Comparison of ENCODE assay signal across 16 cellular contexts in the genomic region with DNA sequence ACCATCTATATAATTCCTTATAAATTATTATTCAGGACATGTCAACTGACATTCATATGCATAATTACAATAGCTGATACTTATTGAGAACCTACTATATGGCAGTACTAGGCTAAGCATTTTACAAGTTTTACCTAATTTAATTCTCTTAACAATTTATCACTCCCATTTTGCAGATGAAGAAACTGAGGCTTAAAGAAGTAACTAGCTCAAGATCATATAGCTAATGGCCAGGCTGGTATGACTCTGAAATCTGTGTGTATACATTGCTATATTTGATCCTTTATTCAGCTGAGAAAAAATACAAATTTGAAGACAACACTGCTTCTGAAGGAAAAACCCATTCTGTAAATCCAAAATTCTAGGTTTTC.
DNase-seq lines count a peak whose midpoint lies in the region; ATAC-seq, FAIRE-seq and TF ChIP-seq lines count a peak whose summit lies in the region.
"Had no signal": no experiment of that assay in that cellular context is flagged by ENCODE, and none has a peak within 500 bp of the region (broad histone marks: within the 10 kb centered on the region; RNA-seq: fewer than 3 reads in every experiment).

No MANE protein-coding gene starts in this region.

- H4K91ac ChIP-seq in H1 (replicated peaks; ENCODE audit: insufficient read length, low read length): no peak overlapping the region

- no peak overlapping the region for H3K4me3 Mint-ChIP-seq in endothelial cell (ENCODE audit: unreplicated experiment)
- H3K4me3 Mint-ChIP-seq: B cell; CD4-positive, alpha-beta T cell; CD8-positive, alpha-beta T cell had no signal

- H3K23ac ChIP-seq in H1 (ENCODE audit: insufficient read length): no peak overlapping the region

- no peaks in the 10 kb centered on the region for H3K36me3 Mint-ChIP-seq in endothelial cell (ENCODE audit: low read depth, unreplicated experiment)
- H3K36me3 Mint-ChIP-seq: CD8-positive, alpha-beta T cell had no signal

- H3K9me2 ChIP-seq in PC-9 (ENCODE audit: insufficient read depth): no peaks in the 10 kb centered on the region

- ATAC-seq in pancreas: no peak

- H3K9me3 ChIP-seq in H1 (ENCODE audit: insufficient read depth in 2 of 2, low read depth in 1 of 2, low read length in 1 of 2) (no peaks in the 10 kb centered on the region), pancreas (no peaks in the 10 kb centered on the region), PC-9 (ENCODE audit: insufficient read depth, low read depth) (no peaks in the 10 kb centered on the region)
- H3K9me3 ChIP-seq: A549; BLaER1 treated with 17β-estradiol and CSF1 and Interleukin-3, amounts not matched to agents 10 nM and 100 nM; Caco-2 had no signal

- H3K4me1 ChIP-seq in H1 (replicated peaks in 1 of 4; ENCODE audit: control insufficient read depth in 3 of 4, insufficient read depth in 4 of 4, low read length in 3 of 4) (peaks cover 0 to 3% (median 0%) of the 10 kb centered on the region in 4 experiments; a peak in 1 of 7 replicates), pancreas (peaks cover 0 to 7% (median 0%) of the 10 kb centered on the region in 3 donors), PC-9 (replicated peaks; ENCODE audit: insufficient read depth) (peaks cover 25% of the 10 kb centered on the region)

- POLR2A ChIA-PET in H1 (lab: Charles Lee; ENCODE audit: partially characterized antibody) (no interaction called here), PC-9 (lab: Charles Lee; ENCODE audit: unreplicated experiment) (interaction anchor here (0.6 kb wide), 1 partner anchor 11 kb away, joined by 4 read pairs; no protein-coding TSS in a partner anchor)

- intact Hi-C loops in pancreas (cut with DNase I): loop anchor here in 2 of 3 donors (5.0 to 10.0 kb wide), 4 partner anchors 119 to 552 kb away; no protein-coding TSS in a partner anchor
- intact Hi-C loops in PC-9 (cut with micrococcal nuclease; ENCODE audit: unreplicated experiment): loop anchor here (1.0 to 10.0 kb wide), 4 partner anchors 67 to 1011 kb away; a partner anchor contains a TSS

- no peak overlapping the region for H3K9ac ChIP-seq in H1 (replicated peaks in 1 of 4; ENCODE audit: extremely low read depth in 1 of 4, low read depth in 3 of 4, low read length in 3 of 4)
- H3K9ac ChIP-seq: BLaER1 treated with 17β-estradiol and CSF1 and Interleukin-3, amounts not matched to agents 10 nM and 100 nM had no signal

- no peak overlapping the region for H3K27ac Mint-ChIP-seq in endothelial cell (ENCODE audit: unreplicated experiment)
- H3K27ac Mint-ChIP-seq: CD4-positive, alpha-beta T cell; CD8-positive, alpha-beta T cell had no signal

- peak overlapping the region; percentile 90 for H3K27ac ChIP-seq in 22Rv1
- peak overlapping the region; percentile 93 for H3K27ac ChIP-seq in VCaP
- H3K27ac ChIP-seq in H1 (ENCODE audit: low read depth, low read length): no peak overlapping the region
- no peak overlapping the region for H3K27ac ChIP-seq in pancreas
- H3K27ac ChIP-seq in PC-9: no peak overlapping the region
- H3K27ac ChIP-seq: A549; BLaER1 treated with 17β-estradiol and CSF1 and Interleukin-3, amounts not matched to agents 10 nM and 100 nM; C4-2B had no signal

- no peak overlapping the region for H3K4me2 ChIP-seq in H1 (ENCODE audit: insufficient read depth in 1 of 2, low read depth in 2 of 2, low read length in 2 of 2)
- H3K4me2 ChIP-seq in PC-9: no peak overlapping the region
- H3K4me2 ChIP-seq: A549 had no signal

- no peak overlapping the region for H2BK5ac ChIP-seq in H1 (ENCODE audit: low read depth, low read length)

- no peaks in the 10 kb centered on the region for H3K79me1 ChIP-seq in H1 (ENCODE audit: low read depth, low read length)

- no TSS peak for BruUV-seq in PC-9 (replicated peaks; lab: Mats Ljungman, UMichigan)

- H4K8ac ChIP-seq in H1 (ENCODE audit: extremely low read depth, insufficient read depth, low read length): no peak overlapping the region

- H2AFZ ChIP-seq in H1 (ENCODE audit: low read length) (no peak overlapping the region), PC-9 (no peak overlapping the region)

- H3K4ac ChIP-seq in H1 (replicated peaks; ENCODE audit: insufficient read length, low read depth, low read length): no peak overlapping the region

- H3K27me3 Mint-ChIP-seq in endothelial cell (ENCODE audit: unreplicated experiment): no peaks in the 10 kb centered on the region

- TF ChIP-seq CTCF in 22Rv1 (IDR thresholded peaks at IDR 0.05): no peak
- 0 out of 2 replicates have a peak, but pooled peaks have one; percentile 2 for TF ChIP-seq CTCF in AG10803 (conservative IDR thresholded peaks at IDR 0.05; ENCODE audit: low read length)
- TF ChIP-seq CTCF in VCaP (conservative IDR thresholded peaks at IDR 0.05): no peak
- TF ChIP-seq CTCF in H1 (IDR thresholded peaks at IDR 0.05; ENCODE audit: control extremely low read depth in 1 of 3, insufficient read depth in 1 of 3, low read depth in 1 of 3, low read length in 3 of 3): no peak
- no peak for TF ChIP-seq CTCF in pancreas (IDR thresholded peaks at IDR 0.05)
- no peak for TF ChIP-seq CTCF in endothelial cell (IDR thresholded peaks at IDR 0.05; ENCODE audit: unreplicated experiment)
- TF ChIP-seq CTCF in PC-9 (conservative IDR thresholded peaks at IDR 0.05): no peak

- no peak overlapping the region for H3K14ac ChIP-seq in H1 (ENCODE audit: insufficient read length)

- CTCF ChIA-PET in H1 (lab: Charles Lee; ENCODE audit: partially characterized antibody) (interaction anchor here (0.7 to 2.5 kb wide), 24 partner anchors 8 to 553 kb away, joined by 3 to 46 read pairs (median 4); no protein-coding TSS in a partner anchor), PC-9 (lab: Charles Lee) (interaction anchor here (0.6 to 1.0 kb wide), 2 partner anchors 85 to 106 kb away, joined by 3 read pairs; a partner anchor contains a TSS)

- no peak overlapping the region for H2BK12ac ChIP-seq in H1 (ENCODE audit: low read depth, low read length)

- no peak overlapping the region for H2BK15ac ChIP-seq in H1 (ENCODE audit: low read length)

- H4K5ac ChIP-seq in H1 (ENCODE audit: insufficient read length, low read depth, low read length): no peak overlapping the region

- H3K9me3 Mint-ChIP-seq in endothelial cell (ENCODE audit: unreplicated experiment): no peaks in the 10 kb centered on the region
- H3K9me3 Mint-ChIP-seq: CD4-positive, alpha-beta T cell; CD8-positive, alpha-beta T cell had no signal

- TF ChIP-seq EP300 in H1 (IDR thresholded peaks at IDR 0.05; ENCODE audit: borderline replicate concordance in 1 of 2, low read depth in 2 of 2, low read length in 2 of 2): no peak

- no peaks in the 10 kb centered on the region for H3K4me1 Mint-ChIP-seq in endothelial cell (ENCODE audit: unreplicated experiment)

- no peak overlapping the region for H3K4me3 ChIP-seq in AG10803 (ENCODE audit: low read length)
- no peak overlapping the region for H3K4me3 ChIP-seq in H1 (ENCODE audit: extremely low read depth in 1 of 4, insufficient read depth in 2 of 4, low read depth in 3 of 4, low read length in 4 of 4)
- no peak overlapping the region for H3K4me3 ChIP-seq in pancreas
- no peak overlapping the region for H3K4me3 ChIP-seq in PC-9
- H3K4me3 ChIP-seq: A549; BLaER1 treated with 17β-estradiol and CSF1 and Interleukin-3, amounts not matched to agents 10 nM and 100 nM; GM12878 had no signal

- no peak for TF ChIP-seq POLR2A in H1 (IDR thresholded peaks at IDR 0.05; ENCODE audit: control extremely low read depth in 1 of 2, low read depth in 2 of 2, low read length in 2 of 2)

- H3K36me3 ChIP-seq in H1 (ENCODE audit: control insufficient read depth in 2 of 4, insufficient read depth in 4 of 4, low read length in 3 of 4) (no peaks in the 10 kb centered on the region), pancreas (no peaks in the 10 kb centered on the region), PC-9 (ENCODE audit: low read depth) (no peaks in the 10 kb centered on the region)
- H3K36me3 ChIP-seq: BLaER1 treated with 17β-estradiol and CSF1 and Interleukin-3, amounts not matched to agents 10 nM and 100 nM had no signal

- no peak for TF ChIP-seq RAD21 in H1 (IDR thresholded peaks at IDR 0.05 in 1 of 2, conservative IDR thresholded peaks at IDR 0.05 in 1 of 2; ENCODE audit: low read depth in 2 of 2, low read length in 2 of 2)

- no peaks in the 10 kb centered on the region for H3K23me2 ChIP-seq in H1 (ENCODE audit: low read depth, low read length)

- no peak for DNase-seq in AG10803 (ENCODE audit: low read depth)
- no peak for DNase-seq in H1 (ENCODE audit: low read depth in 1 of 2, low spot score in 2 of 2)
- DNase-seq in pancreas: no peak
- no peak for DNase-seq in endothelial cell (ENCODE audit: low spot score)
- DNase-seq in PC-9: no peak
- no peak for DNase-seq in DMS153 treated with DMSO at 0.1 percent for 48 hours (lab: John Stamatoyannopoulos, UW; ENCODE audit: unreplicated experiment)
- DNase-seq: CD4-positive, alpha-beta T cell had no signal

- no peak overlapping the region for H3K56ac ChIP-seq in H1 (replicated peaks; ENCODE audit: insufficient read length, low read depth, low read length)

- H3K27me3 ChIP-seq in H1 (replicated peaks in 1 of 4; ENCODE audit: control insufficient read depth in 3 of 4, extremely low read depth in 1 of 4, insufficient read depth in 3 of 4, low read length in 3 of 4) (no peaks in the 10 kb centered on the region), pancreas (no peaks in the 10 kb centered on the region), PC-9 (ENCODE audit: insufficient read depth, low read depth) (no peaks in the 10 kb centered on the region)
- H3K27me3 ChIP-seq: BLaER1 treated with 17β-estradiol and CSF1 and Interleukin-3, amounts not matched to agents 10 nM and 100 nM had no signal

- FAIRE-seq in H1 (lab: Jason Lieb, UNC): no peak
- FAIRE-seq in pancreas (lab: Jason Lieb, UNC): no peak
- FAIRE-seq: A549 had no signal

- H3K79me2 ChIP-seq in H1 (ENCODE audit: control insufficient read depth in 1 of 2, insufficient read depth in 2 of 2, low read length in 2 of 2): no peaks in the 10 kb centered on the region
- no peaks in the 10 kb centered on the region for H3K79me2 ChIP-seq in PC-9 (ENCODE audit: low read depth)

- H3F3A ChIP-seq in PC-9 (ENCODE audit: insufficient read depth, low read depth): peaks cover 4% of the 10 kb centered on the region; the same call in 1 of the 2 replicates

- H2BK120ac ChIP-seq in H1 (replicated peaks; ENCODE audit: low read depth, low read length): no peak overlapping the region

- H2AK5ac ChIP-seq in H1 (ENCODE audit: low read depth, low read length): no peak overlapping the region

- H2BK20ac ChIP-seq in H1 (ENCODE audit: low read length): no peak overlapping the region

- H4K20me1 ChIP-seq in H1 (replicated peaks in 1 of 2; ENCODE audit: control insufficient read depth in 1 of 2, insufficient read depth in 2 of 2, low read length in 2 of 2) (no peaks in the 10 kb centered on the region), PC-9 (ENCODE audit: insufficient read depth) (no peaks in the 10 kb centered on the region)
- H4K20me1 ChIP-seq: BLaER1 treated with 17β-estradiol and CSF1 and Interleukin-3, amounts not matched to agents 10 nM and 100 nM had no signal

- H3K18ac ChIP-seq in H1 (ENCODE audit: extremely low read depth, low read length): no peak overlapping the region

TF ChIP-seq in H1, 55 proteins besides CTCF, POLR2A, EP300 and RAD21:
- no peak for TF ChIP-seq MAFK (IDR thresholded peaks at IDR 0.05; ENCODE audit: low read depth, low read length)
- TF ChIP-seq RXRA (IDR thresholded peaks at IDR 0.05; ENCODE audit: insufficient read depth, low read depth, low read length): no peak
- TF ChIP-seq KDM1A (IDR thresholded peaks at IDR 0.05; ENCODE audit: borderline replicate concordance, low read length): peak; percentile 60; the same call in 1 of the 2 replicates
TF ChIP-seq in H1: peak in this region for 1.

Comparison
In these comparisons a context has a peak if more than half of its experiments do, and no peak if none do; other contexts are left out.
1. H3K27ac ChIP-seq: peak in 22Rv1 (single experiment) and VCaP (single experiment); none in H1 (single experiment), pancreas (0 of 4) and PC-9 (single experiment).